ENCODE assay signal across 14 cellular contexts in genomic region chr6:134446228-134446848, GRCh38.
DNase-seq lines count a peak whose midpoint lies in the region; ATAC-seq and TF ChIP-seq lines count a peak whose summit lies in the region.
"Had no signal": no experiment of that assay in that cellular context is flagged by ENCODE, and none has a peak within 500 bp of the region (broad histone marks: within the 10 kb centered on the region; RNA-seq: fewer than 3 reads in every experiment).

No MANE protein-coding gene starts in this region.

- TF ChIP-seq CTCF in VCaP (conservative IDR thresholded peaks at IDR 0.05) (peak; percentile 27; the same call in 1 of the 2 replicates), fibroblast of the aortic adventitia (IDR thresholded peaks at IDR 0.05; ENCODE audit: insufficient read depth, low read length) (peak; percentile 22), Peyer's patch (IDR thresholded peaks at IDR 0.05) (no peak)

- ATAC-seq in HG03571 (IDR thresholded peaks at IDR 0.05; ENCODE audit: unreplicated experiment): no peak
- ATAC-seq: activated T-cell treated with anti-CD3 and anti-CD28 coated beads, Interleukin-2, amount 50 U/mL, for 72 hours; effector memory CD8-positive, alpha-beta T cell; T-helper 17 cell had no signal

- H3K27ac ChIP-seq in VCaP: no peak overlapping the region
- H3K27ac ChIP-seq in Peyer's patch: no peak overlapping the region
- H3K27ac ChIP-seq: A549, sigmoid colon had no signal

- H3K9me3 ChIP-seq in Peyer's patch: no peaks in the 10 kb centered on the region
- H3K9me3 ChIP-seq: A549, sigmoid colon had no signal

- no peak overlapping the region for H3K27ac Mint-ChIP-seq in T-helper 2 cell treated with Interferon-gamma antibody and Interleukin-4, amounts not matched to agents 5 μg/mL and 100 μg/mL, for 36 hours
- H3K27ac Mint-ChIP-seq: activated T-cell treated with anti-CD3 and anti-CD28 coated beads, Interleukin-2, amount 50 U/mL, for 72 hours; effector memory CD8-positive, alpha-beta T cell; T-helper 17 cell had no signal

- H3K4me3 Mint-ChIP-seq in T-helper 2 cell treated with Interferon-gamma antibody and Interleukin-4, amounts not matched to agents 5 μg/mL and 100 μg/mL, for 36 hours: no peak overlapping the region
- H3K4me3 Mint-ChIP-seq: activated T-cell treated with anti-CD3 and anti-CD28 coated beads, Interleukin-2, amount 50 U/mL, for 72 hours; effector memory CD8-positive, alpha-beta T cell; T-helper 17 cell had no signal

- H3K27me3 ChIP-seq in Peyer's patch: no peaks in the 10 kb centered on the region
- H3K27me3 ChIP-seq: sigmoid colon had no signal

- H3K36me3 Mint-ChIP-seq in T-helper 2 cell treated with Interferon-gamma antibody and Interleukin-4, amounts not matched to agents 5 μg/mL and 100 μg/mL, for 36 hours (ENCODE audit: low read depth): no peaks in the 10 kb centered on the region

- no peaks in the 10 kb centered on the region for H3K27me3 Mint-ChIP-seq in T-helper 2 cell treated with Interferon-gamma antibody and Interleukin-4, amounts not matched to agents 5 μg/mL and 100 μg/mL, for 36 hours (ENCODE audit: low read depth)
- H3K27me3 Mint-ChIP-seq: effector memory CD8-positive, alpha-beta T cell; T-helper 17 cell had no signal

- H3K4me1 Mint-ChIP-seq in T-helper 2 cell treated with Interferon-gamma antibody and Interleukin-4, amounts not matched to agents 5 μg/mL and 100 μg/mL, for 36 hours (ENCODE audit: low read depth): peaks cover 14% of the 10 kb centered on the region

- H3K4me3 ChIP-seq in fibroblast of the aortic adventitia (ENCODE audit: low read depth, low read length) (no peak overlapping the region), Peyer's patch (no peak overlapping the region)
- H3K4me3 ChIP-seq: A549, sigmoid colon had no signal

- H3K4me1 ChIP-seq in Peyer's patch: no peaks in the 10 kb centered on the region
- H3K4me1 ChIP-seq: A549 had no signal

- DNase-seq in NCI-H2171 treated with DMSO at 0.1 percent for 48 hours (lab: John Stamatoyannopoulos, UW) (peak; percentile 21), NCI-H2171 (lab: John Stamatoyannopoulos, UW) (no peak), fibroblast of the aortic adventitia (ENCODE audit: low read depth) (peak; percentile 68), stromal cell of bone marrow (ENCODE audit: low read depth) (peak; percentile 59), Peyer's patch (no peak)
- DNase-seq in T-helper 2 cell treated with Interferon-gamma antibody and Interleukin-4, amounts not matched to agents 5 μg/mL and 100 μg/mL, for 36 hours (ENCODE audit: low spot score): no peak
- DNase-seq: activated T-cell treated with anti-CD3 and anti-CD28 coated beads, Interleukin-2, amount 50 U/mL, for 72 hours; effector memory CD8-positive, alpha-beta T cell; NCI-H1436 treated with DMSO at 0.1 percent for 48 hours; sigmoid colon; T-helper 17 cell had no signal

- no peaks in the 10 kb centered on the region for H3K36me3 ChIP-seq in Peyer's patch
- H3K36me3 ChIP-seq: sigmoid colon had no signal

- H3K9me3 Mint-ChIP-seq in T-helper 2 cell treated with Interferon-gamma antibody and Interleukin-4, amounts not matched to agents 5 μg/mL and 100 μg/mL, for 36 hours: no peaks in the 10 kb centered on the region
- H3K9me3 Mint-ChIP-seq: activated T-cell treated with anti-CD3 and anti-CD28 coated beads, Interleukin-2, amount 50 U/mL, for 72 hours; effector memory CD8-positive, alpha-beta T cell had no signal

- TF ChIP-seq POLR2A in Peyer's patch (IDR thresholded peaks at IDR 0.05): no peak

Comparison
In these comparisons a context has a peak if more than half of its experiments do, and no peak if none do; other contexts are left out.
1. DNase-seq: peak in NCI-H2171 treated with DMSO at 0.1 percent for 48 hours (single experiment), fibroblast of the aortic adventitia (single experiment) and stromal cell of bone marrow (single experiment); none in NCI-H2171 (single experiment), Peyer's patch (0 of 3) and T-helper 2 cell treated with Interferon-gamma antibody and Interleukin-4, amounts not matched to agents 5 μg/mL and 100 μg/mL, for 36 hours (single experiment).
2. CTCF ChIP-seq: peak in VCaP (single experiment) and fibroblast of the aortic adventitia (single experiment); none in Peyer's patch (0 of 6).